ENCODE assay signal across 1 cellular context in genomic region chr21:45308211-45309068, GRCh38.
A peak's percentile ranks its signal among the peaks of the same experiment; 100 is the strongest.
TF ChIP-seq lines count a peak whose summit lies in the region.

No MANE protein-coding gene starts in this region.

TF ChIP-seq in HepG2, 621 proteins besides CTCF, POLR2A, EP300 and RAD21 (continued from another document):
- TF ChIP-seq, protein P1, sequence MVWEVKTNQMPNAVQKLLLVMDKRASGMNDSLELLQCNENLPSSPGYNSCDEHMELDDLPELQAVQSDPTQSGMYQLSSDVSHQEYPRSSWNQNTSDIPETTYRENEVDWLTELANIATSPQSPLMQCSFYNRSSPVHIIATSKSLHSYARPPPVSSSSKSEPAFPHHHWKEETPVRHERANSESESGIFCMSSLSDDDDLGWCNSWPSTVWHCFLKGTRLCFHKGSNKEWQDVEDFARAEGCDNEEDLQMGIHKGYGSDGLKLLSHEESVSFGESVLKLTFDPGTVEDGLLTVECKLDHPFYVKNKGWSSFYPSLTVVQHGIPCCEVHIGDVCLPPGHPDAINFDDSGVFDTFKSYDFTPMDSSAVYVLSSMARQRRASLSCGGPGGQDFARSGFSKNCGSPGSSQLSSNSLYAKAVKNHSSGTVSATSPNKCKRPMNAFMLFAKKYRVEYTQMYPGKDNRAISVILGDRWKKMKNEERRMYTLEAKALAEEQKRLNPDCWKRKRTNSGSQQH (CRISPR knock-in tag; IDR thresholded peaks at IDR 0.05; ENCODE audit: low read depth) = no peak
- TF ChIP-seq SAP130 (CRISPR knock-in tag; IDR thresholded peaks at IDR 0.05; ENCODE audit: low read depth) = peak; percentile 70
- TF ChIP-seq EEA1 (CRISPR knock-in tag; IDR thresholded peaks at IDR 0.05; ENCODE audit: borderline replicate concordance) = peak; percentile 89; the same call in 1 of the 2 replicates
- TF ChIP-seq MATR3 (CRISPR knock-in tag; IDR thresholded peaks at IDR 0.05) = no peak
- peak; percentile 36; the same call in 1 of the 2 replicates for TF ChIP-seq SP4 (CRISPR knock-in tag; IDR thresholded peaks at IDR 0.05)
- peak; percentile 69; the same call in 1 of the 2 replicates for TF ChIP-seq ZNF343 (CRISPR knock-in tag; IDR thresholded peaks at IDR 0.05)
TF ChIP-seq in HepG2: peak in this region for 240.
